In genomic region chr11:8765294-8765693, GRCh38 we compare ENCODE assay signal across 1 cellular context.
TF ChIP-seq lines count a peak whose summit lies in the region.

No MANE protein-coding gene starts in this region.

TF ChIP-seq in WTC11, 78 proteins besides CTCF, POLR2A, EP300 and RAD21 (continued from another document):
- TF ChIP-seq ERG (CRISPR knock-in tag; IDR thresholded peaks at IDR 0.05) (no peak), PRRX2 (CRISPR knock-in tag; IDR thresholded peaks at IDR 0.05) (no peak), SMAD3 (CRISPR knock-in tag; IDR thresholded peaks at IDR 0.05; ENCODE audit: borderline replicate concordance) (no peak), CREB1 (CRISPR knock-in tag; IDR thresholded peaks at IDR 0.05) (no peak), ZNF263 (CRISPR knock-in tag; IDR thresholded peaks at IDR 0.05; ENCODE audit: low read depth) (no peak)
- TF ChIP-seq, protein P1, sequence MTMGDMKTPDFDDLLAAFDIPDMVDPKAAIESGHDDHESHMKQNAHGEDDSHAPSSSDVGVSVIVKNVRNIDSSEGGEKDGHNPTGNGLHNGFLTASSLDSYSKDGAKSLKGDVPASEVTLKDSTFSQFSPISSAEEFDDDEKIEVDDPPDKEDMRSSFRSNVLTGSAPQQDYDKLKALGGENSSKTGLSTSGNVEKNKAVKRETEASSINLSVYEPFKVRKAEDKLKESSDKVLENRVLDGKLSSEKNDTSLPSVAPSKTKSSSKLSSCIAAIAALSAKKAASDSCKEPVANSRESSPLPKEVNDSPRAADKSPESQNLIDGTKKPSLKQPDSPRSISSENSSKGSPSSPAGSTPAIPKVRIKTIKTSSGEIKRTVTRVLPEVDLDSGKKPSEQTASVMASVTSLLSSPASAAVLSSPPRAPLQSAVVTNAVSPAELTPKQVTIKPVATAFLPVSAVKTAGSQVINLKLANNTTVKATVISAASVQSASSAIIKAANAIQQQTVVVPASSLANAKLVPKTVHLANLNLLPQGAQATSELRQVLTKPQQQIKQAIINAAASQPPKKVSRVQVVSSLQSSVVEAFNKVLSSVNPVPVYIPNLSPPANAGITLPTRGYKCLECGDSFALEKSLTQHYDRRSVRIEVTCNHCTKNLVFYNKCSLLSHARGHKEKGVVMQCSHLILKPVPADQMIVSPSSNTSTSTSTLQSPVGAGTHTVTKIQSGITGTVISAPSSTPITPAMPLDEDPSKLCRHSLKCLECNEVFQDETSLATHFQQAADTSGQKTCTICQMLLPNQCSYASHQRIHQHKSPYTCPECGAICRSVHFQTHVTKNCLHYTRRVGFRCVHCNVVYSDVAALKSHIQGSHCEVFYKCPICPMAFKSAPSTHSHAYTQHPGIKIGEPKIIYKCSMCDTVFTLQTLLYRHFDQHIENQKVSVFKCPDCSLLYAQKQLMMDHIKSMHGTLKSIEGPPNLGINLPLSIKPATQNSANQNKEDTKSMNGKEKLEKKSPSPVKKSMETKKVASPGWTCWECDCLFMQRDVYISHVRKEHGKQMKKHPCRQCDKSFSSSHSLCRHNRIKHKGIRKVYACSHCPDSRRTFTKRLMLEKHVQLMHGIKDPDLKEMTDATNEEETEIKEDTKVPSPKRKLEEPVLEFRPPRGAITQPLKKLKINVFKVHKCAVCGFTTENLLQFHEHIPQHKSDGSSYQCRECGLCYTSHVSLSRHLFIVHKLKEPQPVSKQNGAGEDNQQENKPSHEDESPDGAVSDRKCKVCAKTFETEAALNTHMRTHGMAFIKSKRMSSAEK (CRISPR knock-in tag; IDR thresholded peaks at IDR 0.05; ENCODE audit: borderline replicate concordance) = no peak
